27 cellular contexts compared by ENCODE assay signal in genomic region chr13:37453246-37453645, GRCh38.
A peak's percentile ranks its signal among the peaks of the same experiment; 100 is the strongest.
DNase-seq lines count a peak whose midpoint lies in the region; ATAC-seq and TF ChIP-seq lines count a peak whose summit lies in the region.
"Had no signal": no experiment of that assay in that cellular context is flagged by ENCODE, and none has a peak within 500 bp of the region (broad histone marks: within the 10 kb centered on the region; RNA-seq: fewer than 3 reads in every experiment).

No MANE protein-coding gene starts in this region.

- no peaks in the 10 kb centered on the region for H3K27me3 Mint-ChIP-seq in GM23338 (ENCODE audit: insufficient read depth, low read depth, poor library complexity)
- no peaks in the 10 kb centered on the region for H3K27me3 Mint-ChIP-seq in activated T-cell treated with anti-CD3 and anti-CD28 coated beads, Interleukin-2, amount 50 U/mL, for 4 hours (ENCODE audit: low read depth)
- H3K27me3 Mint-ChIP-seq: activated B cell treated with CpG ODN at 0.5 μM for 24 hours; activated CD4-positive, alpha-beta T cell treated with anti-CD3 and anti-CD28 coated beads, Interleukin-2, amount 10 ng/mL, durations not matched to agents 7 days and 5 days; activated naive CD8-positive, alpha-beta T cell treated with anti-CD3 and anti-CD28 coated beads, Interleukin-2, amount 10 ng/mL, durations not matched to agents 7 days and 5 days; activated T-cell treated with anti-CD3 and anti-CD28 coated beads, Interleukin-2, amount 50 U/mL, for 24 hours; naive thymus-derived CD8-positive, alpha-beta T cell had no signal

- no peaks in the 10 kb centered on the region for H3K9me3 ChIP-seq in gastrocnemius medialis
- H3K9me3 ChIP-seq: prostate gland, SK-N-SH, thyroid gland, uterus had no signal

- no peak overlapping the region for H3K4me3 Mint-ChIP-seq in GM23338
- H3K4me3 Mint-ChIP-seq in activated T-cell treated with anti-CD3 and anti-CD28 coated beads, Interleukin-2, amount 50 U/mL, for 4 hours: no peak overlapping the region
- H3K4me3 Mint-ChIP-seq: activated B cell treated with CpG ODN at 0.5 μM for 24 hours; activated CD4-positive, alpha-beta T cell treated with anti-CD3 and anti-CD28 coated beads, Interleukin-2, amount 10 ng/mL, durations not matched to agents 7 days and 5 days; activated naive CD8-positive, alpha-beta T cell treated with anti-CD3 and anti-CD28 coated beads, Interleukin-2, amount 10 ng/mL, durations not matched to agents 7 days and 5 days; activated T-cell treated with anti-CD3 and anti-CD28 coated beads, Interleukin-2, amount 50 U/mL, for 24 hours; naive thymus-derived CD8-positive, alpha-beta T cell had no signal

- H4K20me1 ChIP-seq in GM23338 (replicated peaks; ENCODE audit: insufficient read depth): no peaks in the 10 kb centered on the region

- in situ Hi-C loops in gastrocnemius medialis (cut with MboI; ENCODE audit: low sequenced_read_pairs in 4 of 4): no loop called here

- no peak overlapping the region for H3K4me2 ChIP-seq in GM23338
- H3K4me2 ChIP-seq: SK-N-SH had no signal

- H2AFZ ChIP-seq in GM23338: no peak overlapping the region

- H3K36me3 Mint-ChIP-seq in GM23338 (ENCODE audit: low read depth): peaks cover 2% of the 10 kb centered on the region; the same call in 1 of the 3 replicates
- H3K36me3 Mint-ChIP-seq in activated T-cell treated with anti-CD3 and anti-CD28 coated beads, Interleukin-2, amount 50 U/mL, for 4 hours (ENCODE audit: insufficient read depth): no peaks in the 10 kb centered on the region
- H3K36me3 Mint-ChIP-seq: activated naive CD8-positive, alpha-beta T cell treated with anti-CD3 and anti-CD28 coated beads, Interleukin-2, amount 10 ng/mL, durations not matched to agents 7 days and 5 days; naive thymus-derived CD8-positive, alpha-beta T cell had no signal

- no peak for TF ChIP-seq POLR2A in gastrocnemius medialis (IDR thresholded peaks at IDR 0.05)

- H3F3A ChIP-seq in GM23338 (replicated peaks; ENCODE audit: low read depth): no peaks in the 10 kb centered on the region

- no peaks in the 10 kb centered on the region; the same call in 1 of the 2 replicates for H3K9me2 ChIP-seq in GM23338 (ENCODE audit: insufficient read depth)
- H3K9me2 ChIP-seq: SK-N-SH had no signal

- ATAC-seq in gastrocnemius medialis (no peak), GM23338 (no peak)
- ATAC-seq in activated T-cell treated with anti-CD3 and anti-CD28 coated beads, Interleukin-2, amount 50 U/mL, for 4 hours: no peak
- ATAC-seq: naive thymus-derived CD8-positive, alpha-beta T cell; sciatic nerve had no signal

- H3K4me3 ChIP-seq in epithelial cell of esophagus (ENCODE audit: low read length) (no peak overlapping the region), gastrocnemius medialis (no peak overlapping the region), GM23338 (no peak overlapping the region)
- H3K4me3 ChIP-seq: prostate gland, thyroid gland, uterus had no signal

- no peaks in the 10 kb centered on the region for H3K79me2 ChIP-seq in GM23338 (replicated peaks; ENCODE audit: insufficient read depth)

- H3K36me3 ChIP-seq in gastrocnemius medialis (no peaks in the 10 kb centered on the region), GM23338 (ENCODE audit: insufficient read depth) (no peaks in the 10 kb centered on the region; the same call in 1 of the 2 replicates)
- H3K36me3 ChIP-seq: prostate gland, thyroid gland, uterus had no signal

- no peak overlapping the region for H3K27ac Mint-ChIP-seq in GM23338
- H3K27ac Mint-ChIP-seq: activated B cell treated with CpG ODN at 0.5 μM for 24 hours; activated CD4-positive, alpha-beta T cell treated with anti-CD3 and anti-CD28 coated beads, Interleukin-2, amount 10 ng/mL, durations not matched to agents 7 days and 5 days; activated naive CD8-positive, alpha-beta T cell treated with anti-CD3 and anti-CD28 coated beads, Interleukin-2, amount 10 ng/mL, durations not matched to agents 7 days and 5 days; activated T-cell treated with anti-CD3 and anti-CD28 coated beads, Interleukin-2, amount 50 U/mL, for 24 hours; naive thymus-derived CD8-positive, alpha-beta T cell had no signal

- peaks cover 10% of the 10 kb centered on the region for H3K9me3 Mint-ChIP-seq in GM23338
- peaks cover 14% of the 10 kb centered on the region for H3K9me3 Mint-ChIP-seq in activated T-cell treated with anti-CD3 and anti-CD28 coated beads, Interleukin-2, amount 50 U/mL, for 4 hours

- intact Hi-C loops in gastrocnemius medialis (cut with DNase I; ENCODE audit: low total_unique reads): no loop called here

- no peaks in the 10 kb centered on the region for H3K4me1 Mint-ChIP-seq in GM23338
- H3K4me1 Mint-ChIP-seq in activated T-cell treated with anti-CD3 and anti-CD28 coated beads, Interleukin-2, amount 50 U/mL, for 4 hours (ENCODE audit: low read depth): no peaks in the 10 kb centered on the region
- H3K4me1 Mint-ChIP-seq: activated B cell treated with CpG ODN at 0.5 μM for 24 hours; activated CD4-positive, alpha-beta T cell treated with anti-CD3 and anti-CD28 coated beads, Interleukin-2, amount 10 ng/mL, durations not matched to agents 7 days and 5 days; activated naive CD8-positive, alpha-beta T cell treated with anti-CD3 and anti-CD28 coated beads, Interleukin-2, amount 10 ng/mL, durations not matched to agents 7 days and 5 days; naive thymus-derived CD8-positive, alpha-beta T cell had no signal

- H3K4me1 ChIP-seq in gastrocnemius medialis (no peaks in the 10 kb centered on the region), GM23338 (ENCODE audit: insufficient read depth) (no peaks in the 10 kb centered on the region)
- H3K4me1 ChIP-seq: prostate gland, thyroid gland, uterus had no signal

- DNase-seq in COLO829 (ENCODE audit: low spot score) (peak; percentile 86), RPMI7951 (ENCODE audit: low read depth) (peak; percentile 32), epithelial cell of esophagus (ENCODE audit: low read depth) (peak; percentile 37), myocyte (ENCODE audit: low read depth) (peak; percentile 15), gastrocnemius medialis (no peak), GM23338 (ENCODE audit: low spot score) (no peak), NCI-H510A (lab: John Stamatoyannopoulos, UW) (no peak)
- no peak for DNase-seq in activated T-cell treated with anti-CD3 and anti-CD28 coated beads, Interleukin-2, amount 50 U/mL, for 4 hours
- DNase-seq: activated B cell treated with CpG ODN at 0.5 μM for 24 hours; activated CD4-positive, alpha-beta T cell treated with anti-CD3 and anti-CD28 coated beads, Interleukin-2, amount 10 ng/mL, durations not matched to agents 7 days and 5 days; activated gamma-delta T cell treated with Interleukin-2 at 50 U/mL for 16 hours; activated naive CD8-positive, alpha-beta T cell treated with anti-CD3 and anti-CD28 coated beads, Interleukin-2, amount 10 ng/mL, durations not matched to agents 7 days and 5 days; activated T-cell treated with anti-CD3 and anti-CD28 coated beads, Interleukin-2, amount 50 U/mL, for 24 hours; head of caudate nucleus; kidney; midbrain; naive thymus-derived CD8-positive, alpha-beta T cell; NCI-H1092 treated with DMSO at 0.1 percent for 48 hours; NCI-H1694 treated with DMSO at 0.1 percent for 48 hours; NCI-H524; OCI-M1; SK-N-SH; stimulated activated CD4-positive, alpha-beta T cell treated with anti-CD3 and anti-CD28 coated beads, Interleukin-4, amount 100 ng/mL, for 24 hours; thyroid gland; uterus had no signal

- TF ChIP-seq CTCF in epithelial cell of esophagus (IDR thresholded peaks at IDR 0.05; ENCODE audit: insufficient read depth, low read depth, low read length, missing control alignments) (no peak), gastrocnemius medialis (IDR thresholded peaks at IDR 0.05 in 4 of 5, conservative IDR thresholded peaks at IDR 0.05 in 1 of 5) (no peak), GM23338 (conservative IDR thresholded peaks at IDR 0.05; ENCODE audit: low read depth in 2 of 2) (no peak)

- H3K27me3 ChIP-seq in gastrocnemius medialis: no peaks in the 10 kb centered on the region
- H3K27me3 ChIP-seq in GM23338 (ENCODE audit: insufficient read depth): no peaks in the 10 kb centered on the region
- H3K27me3 ChIP-seq: thyroid gland, uterus had no signal

- H3K27ac ChIP-seq in gastrocnemius medialis: no peak overlapping the region
- no peak overlapping the region for H3K27ac ChIP-seq in GM23338 (ENCODE audit: low read depth)
- H3K27ac ChIP-seq: prostate gland, thyroid gland, uterus had no signal

TF ChIP-seq in GM23338, 12 proteins besides CTCF, POLR2A, EP300 and RAD21:
- TF ChIP-seq NANOG (IDR thresholded peaks at IDR 0.05; ENCODE audit: borderline replicate concordance) (no peak), STAT1 (IDR thresholded peaks at IDR 0.05; ENCODE audit: unreplicated experiment) (no peak)

Comparison
In these comparisons a context has a peak if more than half of its experiments do, and no peak if none do; other contexts are left out.
1. DNase-seq: peak in COLO829 (single experiment), RPMI7951 (single experiment), epithelial cell of esophagus (single experiment) and myocyte (single experiment); none in gastrocnemius medialis (0 of 2), GM23338 (single experiment), activated T-cell treated with anti-CD3 and anti-CD28 coated beads, Interleukin-2, amount 50 U/mL, for 4 hours (single experiment) and NCI-H510A (single experiment).